In genomic region chr6:1179571-1180459, GRCh38 we compare ENCODE assay signal across 29 cellular contexts.
DNase-seq lines count a peak whose midpoint lies in the region; ATAC-seq and TF ChIP-seq lines count a peak whose summit lies in the region.
"Had no signal": no experiment of that assay in that cellular context is flagged by ENCODE, and none has a peak within 500 bp of the region (broad histone marks: within the 10 kb centered on the region; RNA-seq: fewer than 3 reads in every experiment).

No MANE protein-coding gene starts in this region.

- BruUV-seq in Calu3 (replicated peaks; lab: Mats Ljungman, UMichigan), result no TSS peak

- no peak overlapping the region for H3K27ac Mint-ChIP-seq in Calu3 (ENCODE audit: unreplicated experiment)
- H3K27ac Mint-ChIP-seq in activated CD8-positive, alpha-beta T cell treated with anti-CD3 and anti-CD28 coated beads, Interleukin-2, amount 10 ng/mL, durations not matched to agents 7 days and 5 days, result no peak overlapping the region
- H3K27ac Mint-ChIP-seq: activated CD4-positive, alpha-beta memory T cell treated with anti-CD3 and anti-CD28 coated beads for 36 hours; HFFc6; mesothelial cell of epicardium; naive B cell; progenitor cell of endocrine pancreas; T-helper 17 cell had no signal

- no peak for ATAC-seq in activated CD8-positive, alpha-beta T cell treated with anti-CD3 and anti-CD28 coated beads, Interleukin-2, amount 10 ng/mL, durations not matched to agents 7 days and 5 days
- ATAC-seq: foreskin keratinocyte; heart right ventricle; stimulated activated naive CD8-positive, alpha-beta T cell treated with anti-CD3 and anti-CD28 coated beads, Interleukin-15, Interleukin-2, amounts not matched to agents 100 U/mL and 50 U/mL, for 24 hours; T-helper 17 cell; upper lobe of right lung had no signal

- H3K36me3 Mint-ChIP-seq in Calu3 (ENCODE audit: insufficient read depth, unreplicated experiment), result no peaks in the 10 kb centered on the region
- H3K36me3 Mint-ChIP-seq in activated CD8-positive, alpha-beta T cell treated with anti-CD3 and anti-CD28 coated beads, Interleukin-2, amount 10 ng/mL, durations not matched to agents 7 days and 5 days (ENCODE audit: low read depth), result no peaks in the 10 kb centered on the region
- H3K36me3 Mint-ChIP-seq: activated CD4-positive, alpha-beta memory T cell treated with anti-CD3 and anti-CD28 coated beads for 36 hours; mesothelial cell of epicardium; naive B cell had no signal

- H3K4me3 Mint-ChIP-seq in Calu3 (ENCODE audit: low read depth, unreplicated experiment), result peak overlapping the region; percentile 45
- H3K4me3 Mint-ChIP-seq in activated CD8-positive, alpha-beta T cell treated with anti-CD3 and anti-CD28 coated beads, Interleukin-2, amount 10 ng/mL, durations not matched to agents 7 days and 5 days, result no peak overlapping the region
- H3K4me3 Mint-ChIP-seq: activated CD4-positive, alpha-beta memory T cell treated with anti-CD3 and anti-CD28 coated beads for 36 hours; central memory CD8-positive, alpha-beta T cell; HFFc6; mesothelial cell of epicardium; naive B cell; T-helper 17 cell had no signal

- POLR2A ChIA-PET in activated CD8-positive, alpha-beta T cell treated with anti-CD3 and anti-CD28 coated beads, Interleukin-2, amount 10 ng/mL, durations not matched to agents 7 days and 5 days (lab: Charles Lee), result no interaction called here

- no peak for TF ChIP-seq CTCF in Calu3 (IDR thresholded peaks at IDR 0.05; ENCODE audit: unreplicated experiment)

- no peaks in the 10 kb centered on the region for H3K9me3 Mint-ChIP-seq in Calu3 (ENCODE audit: low read depth, unreplicated experiment)
- no peaks in the 10 kb centered on the region for H3K9me3 Mint-ChIP-seq in activated CD8-positive, alpha-beta T cell treated with anti-CD3 and anti-CD28 coated beads, Interleukin-2, amount 10 ng/mL, durations not matched to agents 7 days and 5 days (ENCODE audit: insufficient read depth)
- H3K9me3 Mint-ChIP-seq: activated CD4-positive, alpha-beta memory T cell treated with anti-CD3 and anti-CD28 coated beads for 36 hours; central memory CD8-positive, alpha-beta T cell; HFFc6; mesothelial cell of epicardium; naive B cell had no signal

- DNase-seq in Calu3, result no peak
- peak; percentile 64 for DNase-seq in DMS 273 treated with DMSO at 0.1 percent for 48 hours (lab: John Stamatoyannopoulos, UW)
- DNase-seq in NCI-H748 treated with DMSO at 0.1 percent for 48 hours (lab: John Stamatoyannopoulos, UW), result peak; percentile 15
- peak; percentile 29 to 80 for DNase-seq in cerebellar nuclear complex (lab: John Stamatoyannopoulos, UW)
- DNase-seq in putamen (ENCODE audit: low spot score), result no peak
- no peak for DNase-seq in HuH-7.5 (ENCODE audit: low spot score)
- no peak for DNase-seq in activated CD8-positive, alpha-beta T cell treated with anti-CD3 and anti-CD28 coated beads, Interleukin-2, amount 10 ng/mL, durations not matched to agents 7 days and 5 days
- DNase-seq: activated CD4-positive, alpha-beta memory T cell treated with anti-CD3 and anti-CD28 coated beads for 36 hours; activated CD4-positive, CD25-positive, alpha-beta regulatory T cell treated with anti-CD3 and anti-CD28 coated beads, Interleukin-2, amount 50 U/mL, for 72 hours; activated CD8-positive, alpha-beta memory T cell treated with anti-CD3 and anti-CD28 coated beads, Interleukin-2, amount 50 U/mL, for 4 hours; activated naive CD4-positive, alpha-beta T cell; foreskin keratinocyte; GOT3; heart right ventricle; HFFc6; KG1; MG63; naive B cell; NCI-H1436 treated with DMSO at 0.1 percent for 48 hours; NCI-H526 treated with DMSO at 0.1 percent for 48 hours; right lobe of liver; spleen; stimulated activated CD4-positive, alpha-beta T cell treated with anti-CD3 and anti-CD28 coated beads, Interleukin-2, amount 100 ng/mL, for 24 hours; stimulated activated naive CD8-positive, alpha-beta T cell treated with anti-CD3 and anti-CD28 coated beads, Interleukin-15, Interleukin-2, amounts not matched to agents 100 U/mL and 50 U/mL, for 24 hours; T-helper 17 cell; upper lobe of right lung had no signal

- peaks cover 8% of the 10 kb centered on the region for H3K4me1 Mint-ChIP-seq in Calu3 (ENCODE audit: low read depth, unreplicated experiment)
- H3K4me1 Mint-ChIP-seq in activated CD8-positive, alpha-beta T cell treated with anti-CD3 and anti-CD28 coated beads, Interleukin-2, amount 10 ng/mL, durations not matched to agents 7 days and 5 days (ENCODE audit: low read depth), result no peaks in the 10 kb centered on the region
- H3K4me1 Mint-ChIP-seq: central memory CD8-positive, alpha-beta T cell; naive B cell; T-helper 17 cell had no signal

- CTCF ChIA-PET in Calu3 (lab: Charles Lee), result interaction anchor here (0.6 to 0.8 kb wide), 2 partner anchors 108 to 1474 kb away, joined by 3 read pairs; no protein-coding TSS in a partner anchor
- CTCF ChIA-PET in activated CD8-positive, alpha-beta T cell treated with anti-CD3 and anti-CD28 coated beads, Interleukin-2, amount 10 ng/mL, durations not matched to agents 7 days and 5 days (lab: Charles Lee), result no interaction called here

- intact Hi-C loops in Calu3 (cut with micrococcal nuclease; ENCODE audit: unreplicated experiment), result loop anchor here (5.0 kb wide), 1 partner anchor 68 kb away; no protein-coding TSS in a partner anchor

- peaks cover 12% of the 10 kb centered on the region for H3K27me3 Mint-ChIP-seq in Calu3 (ENCODE audit: unreplicated experiment)
- peaks cover 4% of the 10 kb centered on the region for H3K27me3 Mint-ChIP-seq in activated CD8-positive, alpha-beta T cell treated with anti-CD3 and anti-CD28 coated beads, Interleukin-2, amount 10 ng/mL, durations not matched to agents 7 days and 5 days (ENCODE audit: low read depth)

Comparison
In these comparisons a context has a peak if more than half of its experiments do, and no peak if none do; other contexts are left out.
1. DNase-seq: peak in DMS 273 treated with DMSO at 0.1 percent for 48 hours (single experiment), NCI-H748 treated with DMSO at 0.1 percent for 48 hours (single experiment) and cerebellar nuclear complex (2 of 2); none in Calu3 (single experiment), putamen (single experiment), HuH-7.5 (single experiment) and activated CD8-positive, alpha-beta T cell treated with anti-CD3 and anti-CD28 coated beads, Interleukin-2, amount 10 ng/mL, durations not matched to agents 7 days and 5 days (single experiment).